In genomic region chr17:8409966-8410881, GRCh38 we compare ENCODE assay signal across 8 cellular contexts. TPM values are rescaled to one million over a fixed set of nuclear protein-coding genes. Genes with fewer than 3 reads are reported as not detected.
A peak's percentile ranks its signal among the peaks of the same experiment; 100 is the strongest.
DNase-seq lines count a peak whose midpoint lies in the region; ATAC-seq, FAIRE-seq and TF ChIP-seq lines count a peak whose summit lies in the region.

No MANE protein-coding gene starts in this region.

- no peaks in the 10 kb centered on the region for H3K36me3 ChIP-seq in WERI-Rb-1
- no peaks in the 10 kb centered on the region for H3K36me3 ChIP-seq in mammary epithelial cell (ENCODE audit: insufficient read depth, low read length)

- no peak for ATAC-seq in HG02763 (IDR thresholded peaks at IDR 0.05; ENCODE audit: unreplicated experiment)

- H3K9me3 Mint-ChIP-seq in immature natural killer cell, result no peaks in the 10 kb centered on the region

- peaks cover 0 to 15% (median 9%) of the 10 kb centered on the region in 3 donors for H3K27me3 Mint-ChIP-seq in immature natural killer cell (ENCODE audit: low read depth in 3 of 3)

- no peak overlapping the region for H3K4me3 ChIP-seq in WERI-Rb-1 (ENCODE audit: low read depth, low read length)
- H3K4me3 ChIP-seq in mammary epithelial cell (replicated peaks in 1 of 3; ENCODE audit: insufficient read depth in 1 of 3, low read depth in 2 of 3, low read length in 3 of 3), result peak overlapping the region; percentile 2 to 30 (median 24)

- TF ChIP-seq CTCF in WERI-Rb-1 (IDR thresholded peaks at IDR 0.05; ENCODE audit: low read depth, low read length) (peak; percentile 92), mammary epithelial cell (conservative IDR thresholded peaks at IDR 0.05 in 1 of 2, IDR thresholded peaks at IDR 0.05 in 1 of 2; ENCODE audit: extremely low read depth in 1 of 2, insufficient read depth in 1 of 2, low read depth in 1 of 2, low read length in 2 of 2) (peak; percentile 81 to 87)

- peak overlapping the region; percentile 49 for H3K4me2 ChIP-seq in mammary epithelial cell (ENCODE audit: insufficient read depth, low read depth, low read length)

- H2AFZ ChIP-seq in mammary epithelial cell (ENCODE audit: low read depth, low read length), result peak overlapping the region; percentile 85

- H3K79me2 ChIP-seq in mammary epithelial cell (ENCODE audit: insufficient read depth, low read length), result no peaks in the 10 kb centered on the region

- no peak overlapping the region for H3K27ac Mint-ChIP-seq in immature natural killer cell

- H3K4me1 Mint-ChIP-seq in immature natural killer cell, result peaks cover 0 to 6% of the 10 kb centered on the region in 2 donors

- CTCF ChIA-PET in mammary epithelial cell (lab: Charles Lee; ENCODE audit: low non-redundant PET), result interaction anchor here (0.5 to 0.7 kb wide), 5 partner anchors 20 to 989 kb away, joined by 3 to 6 read pairs (median 3); no protein-coding TSS in a partner anchor

- no peak overlapping the region for H3K27ac ChIP-seq in WERI-Rb-1
- peak overlapping the region; percentile 31 for H3K27ac ChIP-seq in mammary epithelial cell (ENCODE audit: insufficient read depth, low read depth, low read length)

- BruUV-seq in mammary epithelial cell (replicated peaks; lab: Mats Ljungman, UMichigan), result no TSS peak

- H3K9me3 ChIP-seq in WERI-Rb-1 (ENCODE audit: severe bottlenecking) (no peaks in the 10 kb centered on the region), mammary epithelial cell (replicated peaks; ENCODE audit: insufficient read depth, low read length) (no peaks in the 10 kb centered on the region)

- H3K9ac ChIP-seq in mammary epithelial cell (ENCODE audit: insufficient read depth, low read length), result peak overlapping the region; percentile 10

- peak; percentile 92 for FAIRE-seq in GM19239 (lab: Jason Lieb, UNC)

- H3K4me3 Mint-ChIP-seq in immature natural killer cell, result no peak overlapping the region

- DNase-seq in A172 (ENCODE audit: low spot score), result peak; percentile 87
- peak; percentile 47 for DNase-seq in GM19239 (ENCODE audit: insufficient read length, low spot score)
- peak; percentile 67 for DNase-seq in NCI-H2171 (lab: John Stamatoyannopoulos, UW)
- DNase-seq in WERI-Rb-1, result peak; percentile 87
- DNase-seq in mammary epithelial cell, result peak; percentile 89
- peak; percentile 62 to 73 (median 68) for DNase-seq in immature natural killer cell
- peak; percentile 77 for DNase-seq in stimulated activated CD4-positive, alpha-beta T cell treated with anti-CD3 and anti-CD28 coated beads, Interleukin-12 subunit alpha, Interleukin-12 subunit beta, amount 100 ng/mL, for 4 hours

- dilution Hi-C loops in mammary epithelial cell (cut with HindIII; ENCODE audit: low sequenced_read_pairs), result no loop called here

- H3K27me3 ChIP-seq in WERI-Rb-1 (ENCODE audit: insufficient read depth, low read depth, severe bottlenecking), result no peaks in the 10 kb centered on the region
- no peaks in the 10 kb centered on the region for H3K27me3 ChIP-seq in mammary epithelial cell (ENCODE audit: insufficient read depth, low read length)

- WGBS in mammary epithelial cell (ENCODE audit: low coverage, missing lambda C conversion rate), result 26% methylated on average over 15 of the region's 19 CpGs

- in situ Hi-C loops in mammary epithelial cell (cut with MboI; ENCODE audit: low sequenced_read_pairs in 2 of 2), result no loop called here

- peaks cover 16% of the 10 kb centered on the region for H3K4me1 ChIP-seq in mammary epithelial cell (ENCODE audit: insufficient read depth, low read length)

- no peaks in the 10 kb centered on the region for H4K20me1 ChIP-seq in mammary epithelial cell (ENCODE audit: insufficient read depth, low read length)

- H3K36me3 Mint-ChIP-seq in immature natural killer cell, result no peaks in the 10 kb centered on the region

- intact Hi-C loops in mammary epithelial cell (cut with micrococcal nuclease), result loop anchor here (1.0 to 2.0 kb wide), 6 partner anchors 15 to 375 kb away; partner anchors contain the start of gene RPL26

RNA-seq across cellular contexts. Expression of gene RNF222, which starts 12.6 kb away (rescaled TPM):
- not detected in 2 replicates for total RNA-seq in A172 (2014; rRNA removed; shearing (Covaris generic))
- total RNA-seq in mammary epithelial cell, result under 1 TPM; under 0.01 to 0.38 TPM
- polyA plus RNA-seq in mammary epithelial cell (0.07 TPM), immature natural killer cell (under 1 TPM in 1 of 3 donors, not detected in 2; 0.13 TPM)
- polyA minus RNA-seq in mammary epithelial cell, result 1.6 TPM

RNA-seq across cellular contexts. Expression of gene NDEL1, which starts 25.5 kb away (rescaled TPM):
- 38.4 and 48.0 TPM in 2 replicates for total RNA-seq in A172 (2014; rRNA removed; shearing (Covaris generic))
- total RNA-seq in mammary epithelial cell, result 100 to 1,000 TPM in 1 of 2 donors, 10 to 100 TPM in 1; 55.7 to 102 TPM
- polyA plus RNA-seq in mammary epithelial cell (49.4 TPM), immature natural killer cell (10 to 100 TPM; 37.2 to 75.0 (median 54.4) TPM)
- 36.7 TPM for polyA minus RNA-seq in mammary epithelial cell

RNA-seq across cellular contexts. Expression of gene RPL26, which starts 27.2 kb away (rescaled TPM):
- 4,408 and 5,921 TPM in 2 replicates for total RNA-seq in A172 (2014; rRNA removed; shearing (Covaris generic))
- total RNA-seq in mammary epithelial cell, result 1,000 to 10,000 TPM; 1,799 to 2,054 TPM
- polyA plus RNA-seq in mammary epithelial cell (3,047 TPM), immature natural killer cell (1,000 to 10,000 TPM in 1 of 3 donors, 100 to 1,000 TPM in 2; 683 to 1,109 (median 864) TPM)
- 984 TPM for polyA minus RNA-seq in mammary epithelial cell
